Comparison of ENCODE assay signal across 8 cellular contexts in genomic region chr17:76714822-76715461, GRCh38. TPM values are rescaled to one million over a fixed set of nuclear protein-coding genes. Genes with fewer than 3 reads are reported as not detected.
A peak's percentile ranks its signal among the peaks of the same experiment; 100 is the strongest.
DNase-seq lines count a peak whose midpoint lies in the region; ATAC-seq and TF ChIP-seq lines count a peak whose summit lies in the region.

No MANE protein-coding gene starts in this region.

- H3K27me3 ChIP-seq in CD8-positive, alpha-beta T cell (ENCODE audit: insufficient read depth, low read length): no peaks in the 10 kb centered on the region
- H3K27me3 ChIP-seq in KMS-11 (ENCODE audit: insufficient read depth, low read depth) (peaks cover 4% of the 10 kb centered on the region; the same call in 1 of the 2 replicates), liver (ENCODE audit: control insufficient read depth in 4 of 4, insufficient read depth in 4 of 4, low read length in 3 of 4) (no peaks in the 10 kb centered on the region)

- H3K4me3 ChIP-seq in CD8-positive, alpha-beta T cell (ENCODE audit: low read depth, low read length): peak overlapping the region; percentile 4
- H3K4me3 ChIP-seq in KMS-11 (IDR thresholded peaks at IDR 0.05; ENCODE audit: insufficient read depth, low read depth, low read length): no peak overlapping the region
- H3K4me3 ChIP-seq in cardiac fibroblast (replicated peaks in 1 of 2; ENCODE audit: low read depth in 2 of 2, low read length in 2 of 2): no peak overlapping the region
- H3K4me3 ChIP-seq in liver (ENCODE audit: low read depth in 1 of 3, low read length in 3 of 3): no peak overlapping the region

- no peaks in the 10 kb centered on the region for H3K9me3 ChIP-seq in CD8-positive, alpha-beta T cell (ENCODE audit: low read length)
- no peaks in the 10 kb centered on the region for H3K9me3 ChIP-seq in liver (ENCODE audit: control insufficient read depth in 4 of 4, low read length in 3 of 4)

- no peak overlapping the region for H2AFZ ChIP-seq in KMS-11 (ENCODE audit: low read depth)

- no peaks in the 10 kb centered on the region for H3K9me3 Mint-ChIP-seq in CD8-positive, alpha-beta T cell

- CTCF ChIA-PET in CD8-positive, alpha-beta T cell (lab: Charles Lee): interaction anchor here (0.6 to 6.5 kb wide), 23 partner anchors 11 to 446 kb away, joined by 3 to 74 read pairs (median 6); partner anchors contain the start of genes JMJD6, METTL23 and SRSF2

- peak; percentile 95 for TF ChIP-seq CTCF in CD8-positive, alpha-beta T cell (IDR thresholded peaks at IDR 0.05)
- TF ChIP-seq CTCF in KMS-11 (conservative IDR thresholded peaks at IDR 0.05; ENCODE audit: low read depth, low read length) (peak; percentile 98), cardiac fibroblast (IDR thresholded peaks at IDR 0.05; ENCODE audit: low read depth, low read length) (peak; percentile 77), liver (IDR thresholded peaks at IDR 0.05; ENCODE audit: low read depth, low read length, missing input control) (peak; percentile 60)

- H3K4me1 ChIP-seq in CD8-positive, alpha-beta T cell (ENCODE audit: insufficient read depth, low read length): peaks cover 54% of the 10 kb centered on the region
- H3K4me1 ChIP-seq in KMS-11 (ENCODE audit: low read depth, poor library complexity, severe bottlenecking) (peaks cover 55% of the 10 kb centered on the region), liver (ENCODE audit: control insufficient read depth in 4 of 4, insufficient read depth in 4 of 4, low read length in 3 of 4) (peaks cover 0 to 16% (median 10%) of the 10 kb centered on the region in 4 donors)

- peaks cover 23% of the 10 kb centered on the region for H3K36me3 ChIP-seq in CD8-positive, alpha-beta T cell (ENCODE audit: insufficient read depth, low read length)
- peaks cover 14% of the 10 kb centered on the region; the same call in 1 of the 2 replicates for H3K36me3 ChIP-seq in KMS-11 (ENCODE audit: insufficient read depth)
- H3K36me3 ChIP-seq in liver (ENCODE audit: control insufficient read depth in 4 of 4, insufficient read depth in 3 of 4, low read depth in 1 of 4, low read length in 3 of 4): peaks cover 9 to 45% (median 36%) of the 10 kb centered on the region in 4 donors

- peak; percentile 57 to 88 (median 74) for DNase-seq in CD8-positive, alpha-beta T cell
- peak; percentile 74 for DNase-seq in activated CD4-positive, CD25-positive, alpha-beta regulatory T cell treated with anti-CD3 and anti-CD28 coated beads, Interleukin-2, amount 50 U/mL, for 16 hours (ENCODE audit: low read depth, low spot score)
- DNase-seq in cardiac fibroblast (ENCODE audit: low read depth in 2 of 2): peak; percentile 70 to 72
- DNase-seq in stimulated activated CD4-positive, alpha-beta T cell treated with anti-CD3 and anti-CD28 coated beads, TNF-alpha, amount 100 ng/mL, for 4 hours (ENCODE audit: low read depth in 3 of 3): peak; percentile 43 to 64 (median 61)

- peak overlapping the region; percentile 97 for H3K27ac Mint-ChIP-seq in CD8-positive, alpha-beta T cell

- H3K27me3 Mint-ChIP-seq in CD8-positive, alpha-beta T cell (ENCODE audit: low read depth): no peaks in the 10 kb centered on the region

- no peaks in the 10 kb centered on the region for H4K20me1 ChIP-seq in KMS-11 (ENCODE audit: insufficient read depth)

- peak overlapping the region; percentile 65 for H3K4me2 ChIP-seq in KMS-11

- intact Hi-C loops in CD8-positive, alpha-beta T cell (cut with DNase I, micrococcal nuclease): loop anchor here (5.0 kb wide), 3 partner anchors 37 to 127 kb away; no protein-coding TSS in a partner anchor

- peak; percentile 5 for ATAC-seq in CD8-positive, alpha-beta T cell
- ATAC-seq in GM18868 (IDR thresholded peaks at IDR 0.05; ENCODE audit: unreplicated experiment): no peak
- ATAC-seq in HG03108 (IDR thresholded peaks at IDR 0.05; ENCODE audit: unreplicated experiment): no peak

- peaks cover 57% of the 10 kb centered on the region for H3K4me1 Mint-ChIP-seq in CD8-positive, alpha-beta T cell (ENCODE audit: low read depth)

- H3K9ac ChIP-seq in KMS-11: peak overlapping the region; percentile 16; the same call in 1 of the 2 replicates
- H3K9ac ChIP-seq in liver (ENCODE audit: low read depth in 1 of 2, low read length in 2 of 2): no peak overlapping the region

- 26% methylated on average over 4 of the region's 4 CpGs for WGBS in liver

- H3K27ac ChIP-seq in CD8-positive, alpha-beta T cell (ENCODE audit: low read depth, low read length): peak overlapping the region; percentile 71
- H3K27ac ChIP-seq in KMS-11: peak overlapping the region; percentile 88
- peak overlapping the region; percentile 22 to 58 for H3K27ac ChIP-seq in liver (ENCODE audit: low read depth in 1 of 2, low read length in 2 of 2)

- H3K36me3 Mint-ChIP-seq in CD8-positive, alpha-beta T cell: peaks cover 59% of the 10 kb centered on the region

- peak; percentile 81 to 83 for TF ChIP-seq RAD21 in liver (IDR thresholded peaks at IDR 0.05)

- H3K4me3 Mint-ChIP-seq in CD8-positive, alpha-beta T cell: peak overlapping the region; percentile 55

- no peaks in the 10 kb centered on the region for H3K79me2 ChIP-seq in KMS-11 (ENCODE audit: insufficient read depth, low read depth)

- POLR2A ChIA-PET in CD8-positive, alpha-beta T cell (lab: Charles Lee): interaction anchor here (1.5 to 6.4 kb wide), 2 partner anchors 11 to 18 kb away, joined by 3 to 72 read pairs; partner anchors contain the start of genes JMJD6 and METTL23

TF ChIP-seq in liver, 16 proteins besides CTCF, POLR2A, EP300 and RAD21 (continues in another document):
- TF ChIP-seq YY1 (IDR thresholded peaks at IDR 0.05) (no peak), EGR1 (IDR thresholded peaks at IDR 0.05; ENCODE audit: low read depth in 2 of 2) (no peak), ZBTB33 (IDR thresholded peaks at IDR 0.05) (no peak), TAF1 (conservative IDR thresholded peaks at IDR 0.05) (no peak), NR2F2 (IDR thresholded peaks at IDR 0.05) (no peak), MAX (IDR thresholded peaks at IDR 0.05) (no peak), FOXA1 (IDR thresholded peaks at IDR 0.05) (no peak), REST (IDR thresholded peaks at IDR 0.05) (no peak), HNF4G (IDR thresholded peaks at IDR 0.05) (no peak), ATF3 (IDR thresholded peaks at IDR 0.05) (no peak), RXRA (IDR thresholded peaks at IDR 0.05) (no peak), HNF4A (conservative IDR thresholded peaks at IDR 0.05) (no peak)

RNA-seq across cellular contexts. Expression of gene MXRA7, which starts 4.2 kb away (rescaled TPM):
- 10 to 100 TPM; 23.9 to 27.8 TPM for total RNA-seq in CD8-positive, alpha-beta T cell
- 10 to 100 TPM in 1 of 2 donors, 1 to 10 TPM in 1; 9.8 to 12.9 TPM for total RNA-seq in liver
- polyA plus RNA-seq in liver: 10 to 100 TPM in 1 of 2 donors, 1 to 10 TPM in 1; 4.8 to 22.1 TPM

RNA-seq across cellular contexts. Expression of gene JMJD6, which starts 11.5 kb away (rescaled TPM):
- 100 to 1,000 TPM; 316 to 336 TPM for total RNA-seq in CD8-positive, alpha-beta T cell
- 10 to 100 TPM; 10.6 to 16.1 TPM for total RNA-seq in liver
- polyA plus RNA-seq in liver: 10 to 100 TPM in 1 of 2 donors, 1 to 10 TPM in 1; 9.9 to 11.8 TPM

RNA-seq across cellular contexts. Expression of gene METTL23, which starts 11.7 kb away (rescaled TPM):
- 10 to 100 TPM; 40.3 to 43.1 TPM for total RNA-seq in CD8-positive, alpha-beta T cell
- 10 to 100 TPM; 15.6 to 17.4 TPM for total RNA-seq in liver
- polyA plus RNA-seq in liver: 10 to 100 TPM; 26.8 to 37.2 TPM

RNA-seq across cellular contexts. Expression of gene SRSF2, which starts 22.2 kb away (rescaled TPM):
- 100 to 1,000 TPM; 621 to 637 TPM for total RNA-seq in CD8-positive, alpha-beta T cell
- 100 to 1,000 TPM; 171 to 184 TPM for total RNA-seq in liver
- polyA plus RNA-seq in liver: 100 to 1,000 TPM in 1 of 2 donors, 10 to 100 TPM in 1; 66.5 to 130 TPM

RNA-seq across cellular contexts. Expression of gene MFSD11, which starts 23.0 kb away (rescaled TPM):
- 10 to 100 TPM; 28.6 to 34.4 TPM for total RNA-seq in CD8-positive, alpha-beta T cell
- total RNA-seq in liver: 10 to 100 TPM; 24.6 to 26.9 TPM
- polyA plus RNA-seq in liver: 10 to 100 TPM in 1 of 2 donors, 1 to 10 TPM in 1; 8.6 to 10.3 TPM

Comparison
In these comparisons a context has a peak if more than half of its experiments do, and no peak if none do; other contexts are left out.
1. RNA of gene JMJD6, which starts 11.5 kb away (total RNA-seq): 316 to 336 TPM in CD8-positive, alpha-beta T cell; 10.6 to 16.1 TPM in liver; every median in the first group is over 10 times any median in the second.
2. Peak in every context shown above with its lines, with median percentiles within 50 percentile points of each other: DNase-seq, H3K27ac ChIP-seq and CTCF ChIP-seq.